18 cellular contexts compared by ENCODE assay signal in the genomic region with DNA sequence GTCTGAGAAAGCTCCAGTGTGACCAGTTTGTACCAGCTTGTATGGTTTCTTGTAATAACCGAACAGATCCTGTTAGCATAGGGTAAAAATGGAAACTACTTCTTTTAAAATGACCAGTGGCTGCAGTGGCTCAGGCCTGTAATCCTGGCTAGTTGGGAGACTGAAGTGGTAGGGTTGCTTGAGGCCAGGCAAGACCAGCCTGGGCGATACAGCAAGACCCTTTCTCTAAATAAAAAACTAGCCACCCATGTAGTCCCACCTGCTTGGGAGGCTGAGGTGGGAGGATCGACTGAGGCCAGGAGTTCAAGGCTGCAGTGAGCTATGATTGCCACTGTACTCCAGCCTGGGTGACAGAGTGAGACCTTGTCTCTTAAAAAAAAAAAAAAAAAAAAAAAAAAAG. TPM values are rescaled to one million over a fixed set of nuclear protein-coding genes. Genes with fewer than 3 reads are reported as not detected.
A peak's percentile ranks its signal among the peaks of the same experiment; 100 is the strongest.
DNase-seq lines count a peak whose midpoint lies in the region; ATAC-seq and TF ChIP-seq lines count a peak whose summit lies in the region.
"Had no signal": no experiment of that assay in that cellular context is flagged by ENCODE, and none has a peak within 500 bp of the region (broad histone marks: within the 10 kb centered on the region; RNA-seq: fewer than 3 reads in every experiment).

No MANE protein-coding gene starts in this region.

- no peak for ATAC-seq in natural killer cell
- no peak for ATAC-seq in natural killer cell treated with Interleukin-12 subunit alpha and Interleukin-12 subunit beta and Interleukin-15 and Interleukin-18, amount 100 ng/mL, for 72 hours
- ATAC-seq in GM21737 (IDR thresholded peaks at IDR 0.05; ENCODE audit: unreplicated experiment), result no peak
- no peak for ATAC-seq in GM18868 (IDR thresholded peaks at IDR 0.05; ENCODE audit: unreplicated experiment)
- ATAC-seq: activated CD8-positive, alpha-beta T cell treated with anti-CD3 and anti-CD28 coated beads, Interleukin-2, amount 10 ng/mL, durations not matched to agents 7 days and 5 days had no signal

- H3K27ac Mint-ChIP-seq in natural killer cell (peak overlapping the region; percentile 84 to 86), brain (peak overlapping the region in 4 of 5 experiments; percentile 29 to 88 (median 68)), nephron (peak overlapping the region in 2 of 3 experiments; percentile 58 to 76)
- no peak overlapping the region for H3K27ac Mint-ChIP-seq in natural killer cell treated with Interleukin-12 subunit alpha and Interleukin-12 subunit beta and Interleukin-15 and Interleukin-18, amount 100 ng/mL, for 72 hours
- H3K27ac Mint-ChIP-seq: activated CD8-positive, alpha-beta T cell treated with anti-CD3 and anti-CD28 coated beads, Interleukin-2, amount 10 ng/mL, durations not matched to agents 7 days and 5 days had no signal

- H3K27me3 Mint-ChIP-seq in natural killer cell (ENCODE audit: low read depth in 2 of 2) (no peaks in the 10 kb centered on the region), brain (no peaks in the 10 kb centered on the region), nephron (ENCODE audit: low read depth) (no peaks in the 10 kb centered on the region)
- H3K27me3 Mint-ChIP-seq in natural killer cell treated with Interleukin-12 subunit alpha and Interleukin-12 subunit beta and Interleukin-15 and Interleukin-18, amount 100 ng/mL, for 72 hours, result no peaks in the 10 kb centered on the region
- H3K27me3 Mint-ChIP-seq: activated naive CD4-positive, alpha-beta T cell treated with anti-CD3 and anti-CD28 coated beads, Interleukin-2, amount 50 U/mL, for 24 hours had no signal

- H3K36me3 Mint-ChIP-seq in natural killer cell, result no peaks in the 10 kb centered on the region
- H3K36me3 Mint-ChIP-seq in natural killer cell treated with Interleukin-12 subunit alpha and Interleukin-12 subunit beta and Interleukin-15 and Interleukin-18, amount 100 ng/mL, for 72 hours, result no peaks in the 10 kb centered on the region
- peaks cover 27% of the 10 kb centered on the region for H3K36me3 Mint-ChIP-seq in brain
- H3K36me3 Mint-ChIP-seq in nephron (ENCODE audit: low read depth), result peaks cover 8% of the 10 kb centered on the region

- TF ChIP-seq CTCF in natural killer cell (IDR thresholded peaks at IDR 0.05) (no peak), brain (conservative IDR thresholded peaks at IDR 0.05) (no peak), nephron (IDR thresholded peaks at IDR 0.05; ENCODE audit: unreplicated experiment in 3 of 3) (no peak)

- peaks cover 32 to 36% of the 10 kb centered on the region in 2 donors for H3K4me1 Mint-ChIP-seq in natural killer cell
- peaks cover 27% of the 10 kb centered on the region in 2 donors for H3K4me1 Mint-ChIP-seq in natural killer cell treated with Interleukin-12 subunit alpha and Interleukin-12 subunit beta and Interleukin-15 and Interleukin-18, amount 100 ng/mL, for 72 hours (ENCODE audit: low read depth in 2 of 2)
- H3K4me1 Mint-ChIP-seq in brain, result peaks cover 41% of the 10 kb centered on the region
- H3K4me1 Mint-ChIP-seq in nephron, result peaks cover 20% of the 10 kb centered on the region

- H3K4me3 Mint-ChIP-seq in natural killer cell, result no peak overlapping the region
- H3K4me3 Mint-ChIP-seq in natural killer cell treated with Interleukin-12 subunit alpha and Interleukin-12 subunit beta and Interleukin-15 and Interleukin-18, amount 100 ng/mL, for 72 hours, result no peak overlapping the region
- H3K4me3 Mint-ChIP-seq in brain, result peak overlapping the region in 1 of 5 experiments; percentile 71
- H3K4me3 Mint-ChIP-seq in nephron, result no peak overlapping the region
- H3K4me3 Mint-ChIP-seq: activated CD8-positive, alpha-beta T cell treated with anti-CD3 and anti-CD28 coated beads, Interleukin-2, amount 10 ng/mL, durations not matched to agents 7 days and 5 days; activated naive CD4-positive, alpha-beta T cell treated with anti-CD3 and anti-CD28 coated beads, Interleukin-2, amount 50 U/mL, for 24 hours had no signal

- no peaks in the 10 kb centered on the region for H3K9me3 Mint-ChIP-seq in natural killer cell
- H3K9me3 Mint-ChIP-seq in natural killer cell treated with Interleukin-12 subunit alpha and Interleukin-12 subunit beta and Interleukin-15 and Interleukin-18, amount 100 ng/mL, for 72 hours, result no peaks in the 10 kb centered on the region
- no peaks in the 10 kb centered on the region for H3K9me3 Mint-ChIP-seq in brain
- H3K9me3 Mint-ChIP-seq in nephron, result no peaks in the 10 kb centered on the region
- H3K9me3 Mint-ChIP-seq: activated naive CD4-positive, alpha-beta T cell treated with anti-CD3 and anti-CD28 coated beads, Interleukin-2, amount 50 U/mL, for 24 hours had no signal

- intact Hi-C loops in natural killer cell (cut with micrococcal nuclease), result no loop called here

- DNase-seq in natural killer cell, result no peak
- DNase-seq in natural killer cell treated with Interleukin-12 subunit alpha and Interleukin-12 subunit beta and Interleukin-15 and Interleukin-18, amount 100 ng/mL, for 72 hours (ENCODE audit: low spot score), result no peak
- no peak for DNase-seq in NCI-H2029 (lab: John Stamatoyannopoulos, UW)
- DNase-seq in GOT3 (lab: John Stamatoyannopoulos, UW), result no peak
- DNase-seq: activated CD4-positive, CD25-positive, alpha-beta regulatory T cell; activated CD8-positive, alpha-beta T cell treated with anti-CD3 and anti-CD28 coated beads, Interleukin-2, amount 10 ng/mL, durations not matched to agents 7 days and 5 days; activated T-cell treated with anti-CD3 and anti-CD28 coated beads, Interleukin-2, amount 50 U/mL, for 1 hour; DMS153; NCI-H187 treated with DMSO at 0.1 percent for 48 hours; NCI-H446; NK-92 treated with Interleukin-12 subunit alpha and Interleukin-12 subunit beta, amount 100 ng/mL, for 24 hours; stimulated activated CD4-positive, alpha-beta T cell treated with anti-CD3 and anti-CD28 coated beads, Interleukin-4, amount 100 ng/mL, for 24 hours; T-helper 9 cell had no signal

RNA-seq across cellular contexts. Expression of a gene that starts 7.3 kb away (rescaled TPM):
- total RNA-seq in natural killer cell, result 10 to 100 TPM; 47.1 to 62.6 (median 55.2) TPM
- total RNA-seq in natural killer cell treated with Interleukin-12 subunit alpha and Interleukin-12 subunit beta and Interleukin-15 and Interleukin-18, amount 100 ng/mL, for 72 hours, result 10 to 100 TPM; 39.5 to 64.0 TPM
- 58.5 TPM for polyA plus RNA-seq in brain (ENCODE audit: insufficient read depth, low read depth, low replicate concordance)

Comparison
In these comparisons a context has a peak if more than half of its experiments do, and no peak if none do; other contexts are left out.
1. H3K27ac Mint-ChIP-seq: peak in natural killer cell (2 of 2), brain (4 of 5) and nephron (2 of 3); none in natural killer cell treated with Interleukin-12 subunit alpha and Interleukin-12 subunit beta and Interleukin-15 and Interleukin-18, amount 100 ng/mL, for 72 hours (0 of 2).